1 cellular context compared by ENCODE assay signal in the genomic region with DNA sequence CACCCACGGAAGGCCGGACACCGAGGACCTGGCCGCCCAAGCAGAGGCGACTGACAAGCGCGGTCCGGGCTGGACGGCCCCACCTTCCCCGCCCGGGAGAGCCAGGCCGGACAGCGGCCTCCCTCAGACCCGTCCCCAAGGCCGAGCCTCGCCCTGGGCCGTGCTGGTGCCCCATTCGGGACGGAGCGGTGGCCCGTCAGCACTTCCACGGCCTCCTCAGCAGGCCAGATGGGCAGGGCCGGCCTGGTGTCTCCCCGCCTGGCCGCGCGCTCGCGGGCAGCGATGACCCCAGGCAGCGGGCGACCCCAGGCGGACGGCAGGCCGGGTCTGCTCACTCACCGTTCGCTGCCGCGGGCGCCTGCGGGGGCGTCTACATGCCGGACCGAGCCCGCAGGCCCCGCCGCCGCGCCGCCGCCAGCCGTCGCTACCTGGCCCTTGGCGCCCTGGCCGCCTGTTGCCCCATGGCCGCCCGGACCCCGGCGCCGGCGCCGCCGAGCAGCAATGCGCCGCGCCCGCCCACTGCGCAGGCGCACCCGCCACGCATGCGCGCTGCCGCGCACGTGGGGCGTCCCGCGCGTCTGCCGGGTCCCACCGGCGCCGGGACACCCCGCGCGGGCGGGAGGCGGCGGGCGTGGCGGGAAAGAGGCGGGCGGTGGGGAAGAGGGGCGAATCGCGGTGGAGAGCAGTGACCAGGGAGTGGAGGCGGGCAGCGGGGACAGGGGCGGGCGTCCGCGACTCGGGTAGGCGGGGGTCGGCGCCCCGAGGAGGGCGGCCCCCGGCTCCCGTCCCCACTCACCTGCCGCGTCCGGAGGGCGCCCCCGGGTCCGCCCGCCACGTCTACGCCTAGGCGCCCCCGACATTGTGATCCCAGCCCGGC.
TF ChIP-seq lines count a peak whose summit lies in the region.

A gene with protein sequence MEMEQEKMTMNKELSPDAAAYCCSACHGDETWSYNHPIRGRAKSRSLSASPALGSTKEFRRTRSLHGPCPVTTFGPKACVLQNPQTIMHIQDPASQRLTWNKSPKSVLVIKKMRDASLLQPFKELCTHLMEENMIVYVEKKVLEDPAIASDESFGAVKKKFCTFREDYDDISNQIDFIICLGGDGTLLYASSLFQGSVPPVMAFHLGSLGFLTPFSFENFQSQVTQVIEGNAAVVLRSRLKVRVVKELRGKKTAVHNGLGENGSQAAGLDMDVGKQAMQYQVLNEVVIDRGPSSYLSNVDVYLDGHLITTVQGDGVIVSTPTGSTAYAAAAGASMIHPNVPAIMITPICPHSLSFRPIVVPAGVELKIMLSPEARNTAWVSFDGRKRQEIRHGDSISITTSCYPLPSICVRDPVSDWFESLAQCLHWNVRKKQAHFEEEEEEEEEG (minus strand): TSS at position 521 of the 877 bp plus-strand sequence. CDS start 13,064 bp downstream, outside the sequence.

TF ChIP-seq in neural cell, 6 proteins besides CTCF, POLR2A, EP300 and RAD21:
- TF ChIP-seq REST (IDR thresholded peaks at IDR 0.05; ENCODE audit: borderline replicate concordance): no peak
- TF ChIP-seq MXI1 (conservative IDR thresholded peaks at IDR 0.05; ENCODE audit: poor library complexity, severe bottlenecking): peak; percentile 92
